ENCODE assay signal across 8 cellular contexts in the genomic region with DNA sequence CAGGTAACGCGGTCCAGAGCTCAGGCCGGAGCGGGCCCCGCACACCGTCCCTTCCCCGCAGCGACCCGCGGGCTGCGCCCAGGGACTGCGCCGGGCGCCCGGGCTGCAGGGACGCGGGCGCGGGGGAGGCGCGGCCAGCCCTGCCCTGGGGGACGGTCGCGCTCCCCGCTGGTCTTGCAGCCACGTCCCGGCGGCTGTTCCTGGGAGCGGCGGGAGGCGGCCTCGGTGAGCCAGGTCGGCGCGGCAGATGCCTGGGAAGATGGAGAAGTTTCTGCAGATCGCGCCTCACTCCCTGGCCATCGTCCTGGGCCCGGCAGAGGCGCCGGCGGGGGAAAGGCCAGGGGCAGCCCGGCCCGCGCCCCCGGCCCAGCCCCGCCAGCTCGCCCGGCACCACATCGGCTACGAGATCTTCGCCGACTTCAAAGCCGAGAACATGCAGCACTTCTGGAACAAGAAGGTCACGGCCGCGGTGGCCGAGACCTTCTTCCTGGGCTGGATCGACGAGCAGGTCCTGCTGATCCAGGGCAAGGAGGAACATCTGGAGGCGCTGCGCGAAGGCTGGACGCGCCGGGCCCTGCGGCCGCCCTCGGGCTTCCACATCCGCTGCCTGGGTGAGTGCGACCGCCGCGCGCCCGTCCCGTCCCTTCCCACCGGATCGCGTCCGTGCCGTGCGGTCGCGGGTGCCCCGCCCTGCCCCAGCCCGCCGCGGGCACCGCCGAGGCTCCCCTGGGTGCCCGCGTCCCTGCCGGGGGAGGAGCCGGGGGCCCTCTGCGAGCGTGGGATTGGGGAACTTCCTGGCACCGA.
DNase-seq lines count a peak whose midpoint lies in the region; ATAC-seq and TF ChIP-seq lines count a peak whose summit lies in the region.

No MANE protein-coding gene starts in this region.

- peak; percentile 50 for ATAC-seq in activated naive CD8-positive, alpha-beta T cell treated with anti-CD3 and anti-CD28 coated beads, Interleukin-2, amount 50 U/mL, for 24 hours
- ATAC-seq in HG02981 (IDR thresholded peaks at IDR 0.05; ENCODE audit: unreplicated experiment) (no peak), GM19023 (IDR thresholded peaks at IDR 0.05; ENCODE audit: unreplicated experiment) (no peak), GM18907 (IDR thresholded peaks at IDR 0.05; ENCODE audit: unreplicated experiment) (no peak)

- no peaks in the 10 kb centered on the region for H4K20me1 ChIP-seq in hepatocyte (ENCODE audit: insufficient read depth, poor library complexity, severe bottlenecking)

- peaks cover 18% of the 10 kb centered on the region for H3K27me3 ChIP-seq in hepatocyte

- peak overlapping the region; percentile 73 for H3K27ac ChIP-seq in hepatocyte

- no peaks in the 10 kb centered on the region for H3K36me3 Mint-ChIP-seq in activated T-cell treated with anti-CD3 and anti-CD28 coated beads, Interleukin-2, amount 50 U/mL, for 24 hours (ENCODE audit: low read depth)
- H3K36me3 Mint-ChIP-seq in activated naive CD8-positive, alpha-beta T cell treated with anti-CD3 and anti-CD28 coated beads, Interleukin-2, amount 50 U/mL, for 24 hours (ENCODE audit: low read depth), result peaks cover 2% of the 10 kb centered on the region

- H3K36me3 ChIP-seq in hepatocyte (replicated peaks; ENCODE audit: insufficient read depth, low read depth), result no peaks in the 10 kb centered on the region

- H3K27me3 Mint-ChIP-seq in activated T-cell treated with anti-CD3 and anti-CD28 coated beads, Interleukin-2, amount 50 U/mL, for 24 hours, result peaks cover 82% of the 10 kb centered on the region
- peaks cover 66% of the 10 kb centered on the region for H3K27me3 Mint-ChIP-seq in activated naive CD8-positive, alpha-beta T cell treated with anti-CD3 and anti-CD28 coated beads, Interleukin-2, amount 50 U/mL, for 24 hours

- H3K4me3 ChIP-seq in hepatocyte, result peak overlapping the region; percentile 76
- peak overlapping the region; percentile 33 for H3K4me3 ChIP-seq in skeletal muscle cell (ENCODE audit: low read depth, low read length)

- H3K9me3 Mint-ChIP-seq in activated T-cell treated with anti-CD3 and anti-CD28 coated beads, Interleukin-2, amount 50 U/mL, for 24 hours, result peaks cover 6% of the 10 kb centered on the region
- peaks cover 16% of the 10 kb centered on the region for H3K9me3 Mint-ChIP-seq in activated naive CD8-positive, alpha-beta T cell treated with anti-CD3 and anti-CD28 coated beads, Interleukin-2, amount 50 U/mL, for 24 hours

- no peaks in the 10 kb centered on the region for H3K9me2 ChIP-seq in hepatocyte (replicated peaks; ENCODE audit: insufficient read depth)

- DNase-seq in activated T-cell treated with anti-CD3 and anti-CD28 coated beads, Interleukin-2, amount 50 U/mL, for 24 hours, result peak; percentile 34
- DNase-seq in activated T-cell treated with anti-CD3 and anti-CD28 coated beads, Interleukin-2, amount 50 U/mL, for 1 hour, result no peak
- DNase-seq in activated naive CD8-positive, alpha-beta T cell treated with anti-CD3 and anti-CD28 coated beads, Interleukin-2, amount 50 U/mL, for 24 hours, result peak; percentile 20
- peak; percentile 65 for DNase-seq in hepatocyte (ENCODE audit: low spot score)
- DNase-seq in skeletal muscle cell (ENCODE audit: low read depth), result no peak

- peaks cover 6% of the 10 kb centered on the region for H3K4me1 ChIP-seq in hepatocyte (ENCODE audit: insufficient read depth)

- no peak for TF ChIP-seq CTCF in hepatocyte (IDR thresholded peaks at IDR 0.05; ENCODE audit: poor library complexity)

- peak overlapping the region; percentile 91 for H2AFZ ChIP-seq in hepatocyte

- peaks cover 2% of the 10 kb centered on the region for H3K79me2 ChIP-seq in hepatocyte

- H3K4me3 Mint-ChIP-seq in activated T-cell treated with anti-CD3 and anti-CD28 coated beads, Interleukin-2, amount 50 U/mL, for 24 hours, result peak overlapping the region; percentile 42
- H3K4me3 Mint-ChIP-seq in activated naive CD8-positive, alpha-beta T cell treated with anti-CD3 and anti-CD28 coated beads, Interleukin-2, amount 50 U/mL, for 24 hours, result peak overlapping the region; percentile 36

- peak overlapping the region; percentile 98 for H3K4me2 ChIP-seq in hepatocyte

- 1% methylated on average over 65 of the region's 98 CpGs for WGBS in hepatocyte (ENCODE audit: low lambda C conversion rate, missing lambda C conversion rate)

- peaks cover 14% of the 10 kb centered on the region for H3K4me1 Mint-ChIP-seq in activated T-cell treated with anti-CD3 and anti-CD28 coated beads, Interleukin-2, amount 50 U/mL, for 24 hours (ENCODE audit: low read depth)
- H3K4me1 Mint-ChIP-seq in activated naive CD8-positive, alpha-beta T cell treated with anti-CD3 and anti-CD28 coated beads, Interleukin-2, amount 50 U/mL, for 24 hours, result peaks cover 12% of the 10 kb centered on the region

- H3K27ac Mint-ChIP-seq in activated T-cell treated with anti-CD3 and anti-CD28 coated beads, Interleukin-2, amount 50 U/mL, for 24 hours, result no peak overlapping the region
- H3K27ac Mint-ChIP-seq in activated naive CD8-positive, alpha-beta T cell treated with anti-CD3 and anti-CD28 coated beads, Interleukin-2, amount 50 U/mL, for 24 hours, result no peak overlapping the region

- no peaks in the 10 kb centered on the region for H3K9me3 ChIP-seq in hepatocyte (ENCODE audit: low read depth)

Comparison
In these comparisons a context has a peak if more than half of its experiments do, and no peak if none do; other contexts are left out.
1. DNase-seq: peak in activated T-cell treated with anti-CD3 and anti-CD28 coated beads, Interleukin-2, amount 50 U/mL, for 24 hours (single experiment), activated naive CD8-positive, alpha-beta T cell treated with anti-CD3 and anti-CD28 coated beads, Interleukin-2, amount 50 U/mL, for 24 hours (single experiment) and hepatocyte (single experiment); none in activated T-cell treated with anti-CD3 and anti-CD28 coated beads, Interleukin-2, amount 50 U/mL, for 1 hour (single experiment) and skeletal muscle cell (single experiment).